3 cellular contexts compared by ENCODE assay signal in genomic region chr14:75474122-75474521, GRCh38. TPM values are rescaled to one million over a fixed set of nuclear protein-coding genes. Genes with fewer than 3 reads are reported as not detected.
"Had no signal": no experiment of that assay in that cellular context is flagged by ENCODE, and none has a peak within 500 bp of the region (broad histone marks: within the 10 kb centered on the region; RNA-seq: fewer than 3 reads in every experiment).

No MANE protein-coding gene starts in this region.

RNA-seq across cellular contexts. Expression of gene BATF, which starts 48.1 kb away (rescaled TPM):
- total RNA-seq: glomerular endothelial cell, mammary epithelial cell had no signal
- polyA plus RNA-seq: fibroblast of lung, mammary epithelial cell had no signal
